14 cellular contexts compared by ENCODE assay signal in the genomic region with DNA sequence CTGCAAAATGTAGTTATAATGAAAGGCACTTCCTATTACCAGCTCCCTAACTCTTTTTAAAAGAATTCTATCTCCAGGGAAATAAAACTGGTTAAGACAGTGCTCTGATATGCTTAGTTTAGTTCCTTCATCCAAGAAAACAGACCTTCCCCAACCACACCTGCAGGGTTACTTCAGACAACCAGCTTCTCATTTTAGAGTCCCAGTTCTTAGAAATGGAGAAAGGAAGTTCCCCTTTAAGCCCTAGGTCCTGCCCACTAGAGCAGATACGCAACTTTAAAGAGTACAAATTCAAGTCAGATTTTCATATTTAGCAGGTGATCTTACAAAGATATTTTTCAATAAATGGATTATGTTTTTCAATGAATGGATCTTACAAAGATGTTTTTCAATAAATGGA. TPM values are rescaled to one million over a fixed set of nuclear protein-coding genes. Genes with fewer than 3 reads are reported as not detected.
DNase-seq lines count a peak whose midpoint lies in the region; ATAC-seq lines count a peak whose summit lies in the region.
"Had no signal": no experiment of that assay in that cellular context is flagged by ENCODE, and none has a peak within 500 bp of the region (broad histone marks: within the 10 kb centered on the region; RNA-seq: fewer than 3 reads in every experiment).

No MANE protein-coding gene starts in this region.

- H3K4me1 Mint-ChIP-seq in activated CD8-positive, alpha-beta memory T cell treated with anti-CD3 and anti-CD28 coated beads, Interleukin-2, amount 10 ng/mL, durations not matched to agents 7 days and 5 days = peaks cover 54% of the 10 kb centered on the region
- peaks cover 16 to 22% (median 21%) of the 10 kb centered on the region in 3 donors for H3K4me1 Mint-ChIP-seq in IgD-negative memory B cell
- H3K4me1 Mint-ChIP-seq in activated T-helper 1 cell treated with anti-CD3 and anti-CD28 coated beads, Interleukin-12 subunit alpha, Interleukin-12 subunit beta, Interleukin-2, Interleukin-4 antibody, amounts not matched to agents 30 ng/mL and 10 ng/mL and 1 ng/mL, durations not matched to agents 14 hours and 24 hours and 36 hours (ENCODE audit: low read depth) = peaks cover 59% of the 10 kb centered on the region
- peaks cover 35% of the 10 kb centered on the region for H3K4me1 Mint-ChIP-seq in stimulated activated naive CD8-positive, alpha-beta T cell treated with anti-CD3 and anti-CD28 coated beads, Interleukin-15, amount 100 ng/mL, for 72 hours

- peak overlapping the region; percentile 21 for H3K4me3 Mint-ChIP-seq in activated CD8-positive, alpha-beta memory T cell treated with anti-CD3 and anti-CD28 coated beads, Interleukin-2, amount 10 ng/mL, durations not matched to agents 7 days and 5 days
- H3K4me3 Mint-ChIP-seq in IgD-negative memory B cell = peak overlapping the region in 3 of 4 donors; percentile 3 to 93 (median 18)
- H3K4me3 Mint-ChIP-seq in activated T-helper 1 cell treated with anti-CD3 and anti-CD28 coated beads, Interleukin-12 subunit alpha, Interleukin-12 subunit beta, Interleukin-2, Interleukin-4 antibody, amounts not matched to agents 30 ng/mL and 10 ng/mL and 1 ng/mL, durations not matched to agents 14 hours and 24 hours and 36 hours = peak overlapping the region; percentile 28
- peak overlapping the region; percentile 59 to 73 for H3K4me3 Mint-ChIP-seq in stimulated activated naive CD8-positive, alpha-beta T cell treated with anti-CD3 and anti-CD28 coated beads, Interleukin-15, amount 100 ng/mL, for 72 hours

- CTCF ChIA-PET in activated CD8-positive, alpha-beta memory T cell treated with anti-CD3 and anti-CD28 coated beads, Interleukin-2, amount 10 ng/mL, durations not matched to agents 7 days and 5 days (lab: Charles Lee) = interaction anchor here (1.0 to 4.4 kb wide), 11 partner anchors 11 to 312 kb away, joined by 3 to 47 read pairs (median 9); a partner anchor contains a TSS

- DNase-seq in activated CD8-positive, alpha-beta memory T cell treated with anti-CD3 and anti-CD28 coated beads, Interleukin-2, amount 10 ng/mL, durations not matched to agents 7 days and 5 days = no peak
- no peak for DNase-seq in activated CD8-positive, alpha-beta memory T cell treated with anti-CD3 and anti-CD28 coated beads, Interleukin-2, amount 50 U/mL, for 4 hours
- no peak for DNase-seq in activated T-helper 1 cell treated with anti-CD3 and anti-CD28 coated beads, Interleukin-12 subunit alpha, Interleukin-12 subunit beta, Interleukin-2, Interleukin-4 antibody, amounts not matched to agents 30 ng/mL and 10 ng/mL and 1 ng/mL, durations not matched to agents 14 hours and 24 hours and 36 hours (ENCODE audit: low spot score)
- DNase-seq in stimulated activated naive CD8-positive, alpha-beta T cell treated with anti-CD3 and anti-CD28 coated beads, Interleukin-15, amount 100 ng/mL, for 72 hours = no peak
- no peak for DNase-seq in COR-L47 (lab: John Stamatoyannopoulos, UW)
- no peak for DNase-seq in NCI-H524 (lab: John Stamatoyannopoulos, UW)
- DNase-seq: effector memory CD4-positive, alpha-beta T cell; NCI-H187; NCI-H510A; PC-3; sigmoid colon; upper lobe of left lung had no signal

- peaks cover 4% of the 10 kb centered on the region for H3K36me3 Mint-ChIP-seq in activated CD8-positive, alpha-beta memory T cell treated with anti-CD3 and anti-CD28 coated beads, Interleukin-2, amount 10 ng/mL, durations not matched to agents 7 days and 5 days
- no peaks in the 10 kb centered on the region for H3K36me3 Mint-ChIP-seq in IgD-negative memory B cell
- peaks cover 12% of the 10 kb centered on the region for H3K36me3 Mint-ChIP-seq in activated T-helper 1 cell treated with anti-CD3 and anti-CD28 coated beads, Interleukin-12 subunit alpha, Interleukin-12 subunit beta, Interleukin-2, Interleukin-4 antibody, amounts not matched to agents 30 ng/mL and 10 ng/mL and 1 ng/mL, durations not matched to agents 14 hours and 24 hours and 36 hours (ENCODE audit: low read depth)

- no peak for ATAC-seq in activated CD8-positive, alpha-beta memory T cell treated with anti-CD3 and anti-CD28 coated beads, Interleukin-2, amount 10 ng/mL, durations not matched to agents 7 days and 5 days
- no peak for ATAC-seq in stimulated activated naive CD8-positive, alpha-beta T cell treated with anti-CD3 and anti-CD28 coated beads, Interleukin-15, amount 100 ng/mL, for 72 hours
- no peak for ATAC-seq in HG03378 (IDR thresholded peaks at IDR 0.05; ENCODE audit: unreplicated experiment)
- ATAC-seq: PC-3 had no signal

- intact Hi-C loops in activated T-helper 1 cell treated with anti-CD3 and anti-CD28 coated beads, Interleukin-12 subunit alpha, Interleukin-12 subunit beta, Interleukin-2, Interleukin-4 antibody, amounts not matched to agents 30 ng/mL and 10 ng/mL and 1 ng/mL, durations not matched to agents 14 hours and 24 hours and 36 hours (cut with micrococcal nuclease) = loop anchor here (2.0 kb wide), 3 partner anchors 39 to 307 kb away; a partner anchor contains a TSS

- no peaks in the 10 kb centered on the region for H3K9me3 Mint-ChIP-seq in activated CD8-positive, alpha-beta memory T cell treated with anti-CD3 and anti-CD28 coated beads, Interleukin-2, amount 10 ng/mL, durations not matched to agents 7 days and 5 days (ENCODE audit: low read depth)
- H3K9me3 Mint-ChIP-seq in IgD-negative memory B cell = no peaks in the 10 kb centered on the region
- no peaks in the 10 kb centered on the region for H3K9me3 Mint-ChIP-seq in activated T-helper 1 cell treated with anti-CD3 and anti-CD28 coated beads, Interleukin-12 subunit alpha, Interleukin-12 subunit beta, Interleukin-2, Interleukin-4 antibody, amounts not matched to agents 30 ng/mL and 10 ng/mL and 1 ng/mL, durations not matched to agents 14 hours and 24 hours and 36 hours
- no peaks in the 10 kb centered on the region for H3K9me3 Mint-ChIP-seq in stimulated activated naive CD8-positive, alpha-beta T cell treated with anti-CD3 and anti-CD28 coated beads, Interleukin-15, amount 100 ng/mL, for 72 hours

- peaks cover 15% of the 10 kb centered on the region for H3K27me3 Mint-ChIP-seq in activated CD8-positive, alpha-beta memory T cell treated with anti-CD3 and anti-CD28 coated beads, Interleukin-2, amount 10 ng/mL, durations not matched to agents 7 days and 5 days
- H3K27me3 Mint-ChIP-seq in IgD-negative memory B cell = peaks cover 9% of the 10 kb centered on the region
- H3K27me3 Mint-ChIP-seq in activated T-helper 1 cell treated with anti-CD3 and anti-CD28 coated beads, Interleukin-12 subunit alpha, Interleukin-12 subunit beta, Interleukin-2, Interleukin-4 antibody, amounts not matched to agents 30 ng/mL and 10 ng/mL and 1 ng/mL, durations not matched to agents 14 hours and 24 hours and 36 hours (ENCODE audit: insufficient read depth) = peaks cover 7% of the 10 kb centered on the region
- H3K27me3 Mint-ChIP-seq in stimulated activated naive CD8-positive, alpha-beta T cell treated with anti-CD3 and anti-CD28 coated beads, Interleukin-15, amount 100 ng/mL, for 72 hours = peaks cover 26% of the 10 kb centered on the region

- peak overlapping the region; percentile 84 for H3K27ac Mint-ChIP-seq in activated CD8-positive, alpha-beta memory T cell treated with anti-CD3 and anti-CD28 coated beads, Interleukin-2, amount 10 ng/mL, durations not matched to agents 7 days and 5 days
- H3K27ac Mint-ChIP-seq in IgD-negative memory B cell = no peak overlapping the region
- no peak overlapping the region for H3K27ac Mint-ChIP-seq in activated T-helper 1 cell treated with anti-CD3 and anti-CD28 coated beads, Interleukin-12 subunit alpha, Interleukin-12 subunit beta, Interleukin-2, Interleukin-4 antibody, amounts not matched to agents 30 ng/mL and 10 ng/mL and 1 ng/mL, durations not matched to agents 14 hours and 24 hours and 36 hours
- peak overlapping the region in 1 of 2 donors; percentile 79 for H3K27ac Mint-ChIP-seq in stimulated activated naive CD8-positive, alpha-beta T cell treated with anti-CD3 and anti-CD28 coated beads, Interleukin-15, amount 100 ng/mL, for 72 hours

RNA-seq across cellular contexts. Expression of a gene that starts 4.4 kb away (rescaled TPM):
- 10 to 100 TPM; 44.1 to 52.1 TPM for total RNA-seq in activated CD8-positive, alpha-beta memory T cell treated with anti-CD3 and anti-CD28 coated beads, Interleukin-2, amount 10 ng/mL, durations not matched to agents 7 days and 5 days
- polyA plus RNA-seq in IgD-negative memory B cell = 4.5 TPM
- total RNA-seq in activated T-helper 1 cell treated with anti-CD3 and anti-CD28 coated beads, Interleukin-12 subunit alpha, Interleukin-12 subunit beta, Interleukin-2, Interleukin-4 antibody, amounts not matched to agents 30 ng/mL and 10 ng/mL and 1 ng/mL, durations not matched to agents 14 hours and 24 hours and 36 hours = 122 and 127 TPM in 2 replicates

RNA-seq across cellular contexts. Expression of a gene that starts 38.4 kb away (rescaled TPM):
- 10 to 100 TPM in 1 of 2 experiments, 1 to 10 TPM in 1; 9.2 to 14.4 TPM for total RNA-seq in activated CD8-positive, alpha-beta memory T cell treated with anti-CD3 and anti-CD28 coated beads, Interleukin-2, amount 10 ng/mL, durations not matched to agents 7 days and 5 days
- 3.4 TPM for polyA plus RNA-seq in IgD-negative memory B cell
- 15.1 and 16.0 TPM in 2 replicates for total RNA-seq in activated T-helper 1 cell treated with anti-CD3 and anti-CD28 coated beads, Interleukin-12 subunit alpha, Interleukin-12 subunit beta, Interleukin-2, Interleukin-4 antibody, amounts not matched to agents 30 ng/mL and 10 ng/mL and 1 ng/mL, durations not matched to agents 14 hours and 24 hours and 36 hours

RNA-seq across cellular contexts. Expression of a gene that starts 48.9 kb away (rescaled TPM):
- 10 to 100 TPM; 55.4 to 55.7 TPM for total RNA-seq in activated CD8-positive, alpha-beta memory T cell treated with anti-CD3 and anti-CD28 coated beads, Interleukin-2, amount 10 ng/mL, durations not matched to agents 7 days and 5 days
- 21.0 TPM for polyA plus RNA-seq in IgD-negative memory B cell
- 73.8 and 87.0 TPM in 2 replicates for total RNA-seq in activated T-helper 1 cell treated with anti-CD3 and anti-CD28 coated beads, Interleukin-12 subunit alpha, Interleukin-12 subunit beta, Interleukin-2, Interleukin-4 antibody, amounts not matched to agents 30 ng/mL and 10 ng/mL and 1 ng/mL, durations not matched to agents 14 hours and 24 hours and 36 hours
